In the genomic region with DNA sequence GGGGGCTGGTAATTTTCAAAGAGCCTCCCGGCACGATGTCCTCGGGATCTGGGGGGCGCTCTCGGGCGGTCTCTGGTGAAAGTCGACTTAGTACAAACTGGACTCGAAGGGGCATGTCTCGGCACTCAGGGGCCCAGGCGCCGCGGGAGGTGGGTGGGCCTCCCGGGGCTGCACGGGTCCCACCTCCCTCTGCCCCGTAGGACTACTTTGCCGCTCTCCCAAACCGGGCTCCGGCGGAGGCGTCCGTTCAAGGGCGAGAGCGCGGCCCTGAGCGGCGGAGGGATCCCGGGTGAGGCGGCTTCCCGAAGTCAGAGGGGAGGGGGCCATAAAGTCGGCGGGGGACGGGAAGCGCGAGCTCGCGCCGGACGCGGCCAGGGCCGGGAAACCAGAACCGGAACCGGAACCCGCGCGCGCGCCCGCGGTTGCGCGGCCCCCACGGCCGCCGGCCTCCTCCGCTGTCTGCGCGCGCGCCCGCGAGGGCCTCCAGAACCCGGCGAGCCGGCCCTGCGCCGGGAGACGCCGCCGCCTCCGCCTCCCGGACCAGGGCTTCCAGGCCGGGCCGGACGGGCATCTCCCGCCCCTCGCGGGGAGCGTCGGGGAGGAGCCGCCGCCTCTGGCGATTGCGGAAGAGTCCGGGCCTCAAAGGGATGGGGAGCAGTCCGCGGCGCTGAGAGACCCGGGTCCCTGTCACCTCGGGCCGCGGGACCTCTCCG, we compare ENCODE assay signal across 8 cellular contexts. TPM values are rescaled to one million over a fixed set of nuclear protein-coding genes. Genes with fewer than 3 reads are reported as not detected.
DNase-seq lines count a peak whose midpoint lies in the region; ATAC-seq and TF ChIP-seq lines count a peak whose summit lies in the region.

A gene with protein sequence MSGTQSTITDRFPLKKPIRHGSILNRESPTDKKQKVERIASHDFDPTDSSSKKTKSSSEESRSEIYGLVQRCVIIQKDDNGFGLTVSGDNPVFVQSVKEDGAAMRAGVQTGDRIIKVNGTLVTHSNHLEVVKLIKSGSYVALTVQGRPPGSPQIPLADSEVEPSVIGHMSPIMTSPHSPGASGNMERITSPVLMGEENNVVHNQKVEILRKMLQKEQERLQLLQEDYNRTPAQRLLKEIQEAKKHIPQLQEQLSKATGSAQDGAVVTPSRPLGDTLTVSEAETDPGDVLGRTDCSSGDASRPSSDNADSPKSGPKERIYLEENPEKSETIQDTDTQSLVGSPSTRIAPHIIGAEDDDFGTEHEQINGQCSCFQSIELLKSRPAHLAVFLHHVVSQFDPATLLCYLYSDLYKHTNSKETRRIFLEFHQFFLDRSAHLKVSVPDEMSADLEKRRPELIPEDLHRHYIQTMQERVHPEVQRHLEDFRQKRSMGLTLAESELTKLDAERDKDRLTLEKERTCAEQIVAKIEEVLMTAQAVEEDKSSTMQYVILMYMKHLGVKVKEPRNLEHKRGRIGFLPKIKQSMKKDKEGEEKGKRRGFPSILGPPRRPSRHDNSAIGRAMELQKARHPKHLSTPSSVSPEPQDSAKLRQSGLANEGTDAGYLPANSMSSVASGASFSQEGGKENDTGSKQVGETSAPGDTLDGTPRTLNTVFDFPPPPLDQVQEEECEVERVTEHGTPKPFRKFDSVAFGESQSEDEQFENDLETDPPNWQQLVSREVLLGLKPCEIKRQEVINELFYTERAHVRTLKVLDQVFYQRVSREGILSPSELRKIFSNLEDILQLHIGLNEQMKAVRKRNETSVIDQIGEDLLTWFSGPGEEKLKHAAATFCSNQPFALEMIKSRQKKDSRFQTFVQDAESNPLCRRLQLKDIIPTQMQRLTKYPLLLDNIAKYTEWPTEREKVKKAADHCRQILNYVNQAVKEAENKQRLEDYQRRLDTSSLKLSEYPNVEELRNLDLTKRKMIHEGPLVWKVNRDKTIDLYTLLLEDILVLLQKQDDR (N-terminal part only) (plus strand): TSS at position 486 of the 713 bp plus-strand sequence. CDS start 831 bp downstream, outside the sequence.

- H3K36me3 ChIP-seq in SK-N-MC (ENCODE audit: insufficient read depth, low read length), result no peaks in the 10 kb centered on the region

- no peaks in the 10 kb centered on the region for H3K9me3 ChIP-seq in SK-N-MC (ENCODE audit: low read depth, low read length)

- peak; percentile 50 for ATAC-seq in GM21737 (IDR thresholded peaks at IDR 0.05; ENCODE audit: unreplicated experiment)

- peak within 1 kb of the TSS; percentile 90 for H3K4me3 ChIP-seq in SK-N-MC

- peak; percentile 89 for DNase-seq in DMS53 treated with DMSO at 0.1 percent for 48 hours (lab: John Stamatoyannopoulos, UW; ENCODE audit: unreplicated experiment)
- DNase-seq in LoVo (ENCODE audit: low spot score), result peak; percentile 97
- DNase-seq in SK-N-MC (ENCODE audit: low read depth, low spot score), result no peak
- DNase-seq in activated naive CD4-positive, alpha-beta T cell treated with anti-CD3 and anti-CD28 coated beads, Interleukin-2, amount 50 U/mL, for 16 hours, result peak; percentile 82
- DNase-seq in germinal center (ENCODE audit: low spot score), result peak; percentile 91
- peak; percentile 85 for DNase-seq in non-pigmented ciliary epithelial cell (ENCODE audit: low read depth)

- TF ChIP-seq CTCF in subcutaneous adipose tissue (IDR thresholded peaks at IDR 0.05; ENCODE audit: low read depth), result no peak

- peak within 1 kb of the TSS; percentile 78 for H3K9ac ChIP-seq in SK-N-MC (ENCODE audit: insufficient read length)

- peak within 1 kb of the TSS; percentile 82 for H3K27ac ChIP-seq in SK-N-MC

RNA-seq across cellular contexts. Expression of the gene that starts here (rescaled TPM):
- total RNA-seq in subcutaneous adipose tissue, result 100 to 1,000 TPM in 1 of 4 donors, 10 to 100 TPM in 3; 64.4 to 108 (median 88.3) TPM
